In the genomic region with DNA sequence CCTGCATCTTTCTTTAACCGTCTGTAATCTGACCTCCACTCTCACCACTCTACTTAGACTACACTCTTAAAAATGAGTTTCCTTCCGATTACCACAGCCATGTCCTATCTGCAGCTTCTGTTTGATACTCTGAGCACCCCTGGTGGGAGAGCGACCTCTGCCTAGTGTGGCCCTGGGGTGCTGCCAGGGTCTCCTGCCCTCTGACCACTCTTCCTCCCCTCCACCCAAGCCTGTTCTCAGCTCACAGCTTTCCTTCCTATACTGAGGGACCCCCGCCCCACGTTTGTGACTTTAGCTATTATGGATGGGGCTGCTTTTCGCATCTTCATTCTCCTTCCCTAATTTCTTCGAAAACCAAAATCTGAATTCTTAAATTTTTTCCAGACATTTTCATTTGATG, we compare ENCODE assay signal across 24 cellular contexts.
"Had no signal": no experiment of that assay in that cellular context is flagged by ENCODE, and none has a peak within 500 bp of the region (broad histone marks: within the 10 kb centered on the region; RNA-seq: fewer than 3 reads in every experiment).

No MANE protein-coding gene starts in this region.

- ATAC-seq: activated T-helper 17 cell treated with anti-CD3 and anti-CD28 coated beads, Interleukin-2, amount 50 U/mL, for 72 hours had no signal

- DNase-seq: activated CD4-positive, alpha-beta memory T cell treated with anti-CD3 and anti-CD28 coated beads, Interleukin-2, amount 10 ng/mL, durations not matched to agents 7 days and 5 days; activated CD4-positive, alpha-beta T cell treated with anti-CD3 and anti-CD28 coated beads, Interleukin-2, amount 10 ng/mL, durations not matched to agents 7 days and 5 days; activated CD4-positive, CD25-positive, alpha-beta regulatory T cell treated with anti-CD3 and anti-CD28 coated beads, Interleukin-2, amount 50 U/mL, for 72 hours; activated gamma-delta T cell; activated naive CD4-positive, alpha-beta T cell treated with anti-CD3 and anti-CD28 coated beads, Interleukin-2, amount 10 ng/mL, durations not matched to agents 7 days and 5 days; activated naive CD8-positive, alpha-beta T cell treated with anti-CD3 and anti-CD28 coated beads for 36 hours; activated T-cell treated with anti-CD3 and anti-CD28 coated beads for 4 hours; activated T-cell treated with anti-CD3 and anti-CD28 coated beads, Interleukin-2, amount 50 U/mL, for 48 hours; brain microvascular endothelial cell; cerebellar nuclear complex; MG63; MV-4-11; NCI-H1092 treated with DMSO at 0.1 percent for 48 hours; NCI-H1417 treated with DMSO at 0.1 percent for 48 hours; NCI-H1694; NCI-H2029; NCI-H446; Peyer's patch; SHP77 had no signal

- H3K4me3 ChIP-seq: cardiac muscle cell, MG63, Peyer's patch, SJSA1 had no signal

- H3K9me3 Mint-ChIP-seq: activated CD4-positive, alpha-beta memory T cell treated with anti-CD3 and anti-CD28 coated beads, Interleukin-2, amount 10 ng/mL, durations not matched to agents 7 days and 5 days; activated CD4-positive, alpha-beta T cell treated with anti-CD3 and anti-CD28 coated beads, Interleukin-2, amount 10 ng/mL, durations not matched to agents 7 days and 5 days; activated naive CD4-positive, alpha-beta T cell treated with anti-CD3 and anti-CD28 coated beads, Interleukin-2, amount 10 ng/mL, durations not matched to agents 7 days and 5 days; activated naive CD8-positive, alpha-beta T cell treated with anti-CD3 and anti-CD28 coated beads for 36 hours; activated T-helper 17 cell treated with anti-CD3 and anti-CD28 coated beads, Interleukin-2, amount 50 U/mL, for 72 hours; T-helper 1 cell treated with Interleukin-12 subunit alpha and Interleukin-12 subunit beta and Interleukin-4 antibody, amounts not matched to agents 30 μg/mL and 1 μg/mL, for 36 hours had no signal

- H3K27ac ChIP-seq: brain microvascular endothelial cell, cardiac muscle cell, Peyer's patch, RWPE1, SJSA1 had no signal

- H3K36me3 Mint-ChIP-seq: activated naive CD4-positive, alpha-beta T cell treated with anti-CD3 and anti-CD28 coated beads, Interleukin-2, amount 10 ng/mL, durations not matched to agents 7 days and 5 days; activated naive CD8-positive, alpha-beta T cell treated with anti-CD3 and anti-CD28 coated beads for 36 hours had no signal

- H3K27me3 ChIP-seq: brain microvascular endothelial cell, cardiac muscle cell, MG63, Peyer's patch, SJSA1 had no signal

- H3K36me3 ChIP-seq: brain microvascular endothelial cell, cardiac muscle cell, MG63, Peyer's patch, SJSA1 had no signal

- H3K4me3 Mint-ChIP-seq: activated CD4-positive, alpha-beta memory T cell treated with anti-CD3 and anti-CD28 coated beads, Interleukin-2, amount 10 ng/mL, durations not matched to agents 7 days and 5 days; activated CD4-positive, alpha-beta T cell treated with anti-CD3 and anti-CD28 coated beads, Interleukin-2, amount 10 ng/mL, durations not matched to agents 7 days and 5 days; activated naive CD4-positive, alpha-beta T cell treated with anti-CD3 and anti-CD28 coated beads, Interleukin-2, amount 10 ng/mL, durations not matched to agents 7 days and 5 days; activated naive CD8-positive, alpha-beta T cell treated with anti-CD3 and anti-CD28 coated beads for 36 hours; activated T-helper 17 cell treated with anti-CD3 and anti-CD28 coated beads, Interleukin-2, amount 50 U/mL, for 72 hours; T-helper 1 cell treated with Interleukin-12 subunit alpha and Interleukin-12 subunit beta and Interleukin-4 antibody, amounts not matched to agents 30 μg/mL and 1 μg/mL, for 36 hours had no signal

- H3K9me3 ChIP-seq: MG63, Peyer's patch, SJSA1 had no signal

- H3K27ac Mint-ChIP-seq: activated CD4-positive, alpha-beta memory T cell treated with anti-CD3 and anti-CD28 coated beads, Interleukin-2, amount 10 ng/mL, durations not matched to agents 7 days and 5 days; activated CD4-positive, alpha-beta T cell treated with anti-CD3 and anti-CD28 coated beads, Interleukin-2, amount 10 ng/mL, durations not matched to agents 7 days and 5 days; activated naive CD4-positive, alpha-beta T cell treated with anti-CD3 and anti-CD28 coated beads, Interleukin-2, amount 10 ng/mL, durations not matched to agents 7 days and 5 days; activated naive CD8-positive, alpha-beta T cell treated with anti-CD3 and anti-CD28 coated beads for 36 hours; activated T-helper 17 cell treated with anti-CD3 and anti-CD28 coated beads, Interleukin-2, amount 50 U/mL, for 72 hours; T-helper 1 cell treated with Interleukin-12 subunit alpha and Interleukin-12 subunit beta and Interleukin-4 antibody, amounts not matched to agents 30 μg/mL and 1 μg/mL, for 36 hours had no signal

- H3K4me1 Mint-ChIP-seq: activated CD4-positive, alpha-beta memory T cell treated with anti-CD3 and anti-CD28 coated beads, Interleukin-2, amount 10 ng/mL, durations not matched to agents 7 days and 5 days; activated CD4-positive, alpha-beta T cell treated with anti-CD3 and anti-CD28 coated beads, Interleukin-2, amount 10 ng/mL, durations not matched to agents 7 days and 5 days; activated naive CD4-positive, alpha-beta T cell treated with anti-CD3 and anti-CD28 coated beads, Interleukin-2, amount 10 ng/mL, durations not matched to agents 7 days and 5 days; activated naive CD8-positive, alpha-beta T cell treated with anti-CD3 and anti-CD28 coated beads for 36 hours; activated T-helper 17 cell treated with anti-CD3 and anti-CD28 coated beads, Interleukin-2, amount 50 U/mL, for 72 hours had no signal

- H3K27me3 Mint-ChIP-seq: activated CD4-positive, alpha-beta memory T cell treated with anti-CD3 and anti-CD28 coated beads, Interleukin-2, amount 10 ng/mL, durations not matched to agents 7 days and 5 days; activated CD4-positive, alpha-beta T cell treated with anti-CD3 and anti-CD28 coated beads, Interleukin-2, amount 10 ng/mL, durations not matched to agents 7 days and 5 days; activated naive CD4-positive, alpha-beta T cell treated with anti-CD3 and anti-CD28 coated beads, Interleukin-2, amount 10 ng/mL, durations not matched to agents 7 days and 5 days; activated naive CD8-positive, alpha-beta T cell treated with anti-CD3 and anti-CD28 coated beads for 36 hours had no signal

- H3K4me1 ChIP-seq: Peyer's patch, SJSA1 had no signal
